Comparison of ENCODE assay signal across 12 cellular contexts in genomic region chr18:70384181-70384790, GRCh38.
DNase-seq lines count a peak whose midpoint lies in the region; FAIRE-seq and TF ChIP-seq lines count a peak whose summit lies in the region.
"Had no signal": no experiment of that assay in that cellular context is flagged by ENCODE, and none has a peak within 500 bp of the region (broad histone marks: within the 10 kb centered on the region; RNA-seq: fewer than 3 reads in every experiment).

No MANE protein-coding gene starts in this region.

- FAIRE-seq in bronchial epithelial cell (lab: Jason Lieb, UNC): no peak

- H3K4me3 Mint-ChIP-seq in neural crest cell: peak overlapping the region; percentile 2
- H3K4me3 Mint-ChIP-seq: activated naive CD8-positive, alpha-beta T cell treated with anti-CD3 and anti-CD28 coated beads, Interleukin-2, amount 10 ng/mL, durations not matched to agents 7 days and 5 days; T-helper 17 cell had no signal

- DNase-seq in EH (ENCODE audit: low read depth): peak; percentile 89
- peak; percentile 84 for DNase-seq in NCI-H1048 (lab: John Stamatoyannopoulos, UW)
- DNase-seq in bronchial epithelial cell (ENCODE audit: low read depth): peak; percentile 94
- DNase-seq in neural crest cell (ENCODE audit: low read depth, low spot score): no peak
- DNase-seq in NCI-H2171 (lab: John Stamatoyannopoulos, UW): no peak
- no peak for DNase-seq in GM19238 (ENCODE audit: insufficient read length, low spot score)
- DNase-seq in NCI-H2029 treated with DMSO at 0.1 percent for 48 hours (lab: John Stamatoyannopoulos, UW): no peak
- no peak for DNase-seq in T-helper 2 cell
- DNase-seq: activated naive CD8-positive, alpha-beta T cell treated with anti-CD3 and anti-CD28 coated beads, Interleukin-2, amount 10 ng/mL, durations not matched to agents 7 days and 5 days; NCI-H1092; T-helper 17 cell had no signal

- H3K27ac Mint-ChIP-seq in neural crest cell (ENCODE audit: unreplicated experiment): peak overlapping the region; percentile 9
- H3K27ac Mint-ChIP-seq: activated naive CD8-positive, alpha-beta T cell treated with anti-CD3 and anti-CD28 coated beads, Interleukin-2, amount 10 ng/mL, durations not matched to agents 7 days and 5 days; T-helper 17 cell had no signal

- H3K4me1 Mint-ChIP-seq in neural crest cell: peaks cover 59% of the 10 kb centered on the region
- H3K4me1 Mint-ChIP-seq: activated naive CD8-positive, alpha-beta T cell treated with anti-CD3 and anti-CD28 coated beads, Interleukin-2, amount 10 ng/mL, durations not matched to agents 7 days and 5 days had no signal

- TF ChIP-seq CTCF in bronchial epithelial cell (IDR thresholded peaks at IDR 0.05; ENCODE audit: insufficient read depth, low read length, severe bottlenecking) (no peak), neural crest cell (conservative IDR thresholded peaks at IDR 0.05) (no peak)

- no peaks in the 10 kb centered on the region for H3K27me3 Mint-ChIP-seq in neural crest cell (ENCODE audit: low read depth)
- H3K27me3 Mint-ChIP-seq: activated naive CD8-positive, alpha-beta T cell treated with anti-CD3 and anti-CD28 coated beads, Interleukin-2, amount 10 ng/mL, durations not matched to agents 7 days and 5 days had no signal

- H3K27me3 ChIP-seq in bronchial epithelial cell (ENCODE audit: control insufficient read depth, insufficient read depth, low read length): no peaks in the 10 kb centered on the region

- H3K36me3 ChIP-seq in bronchial epithelial cell (ENCODE audit: control insufficient read depth, insufficient read depth, low read length): no peaks in the 10 kb centered on the region
- H3K36me3 ChIP-seq: thoracic aorta had no signal

- no peak overlapping the region for H3K4me3 ChIP-seq in bronchial epithelial cell (ENCODE audit: low read depth, low read length)
- H3K4me3 ChIP-seq: thoracic aorta had no signal

- peaks cover 3% of the 10 kb centered on the region for H3K9me3 Mint-ChIP-seq in neural crest cell
- H3K9me3 Mint-ChIP-seq: activated naive CD8-positive, alpha-beta T cell treated with anti-CD3 and anti-CD28 coated beads, Interleukin-2, amount 10 ng/mL, durations not matched to agents 7 days and 5 days had no signal

- no peaks in the 10 kb centered on the region for H3K36me3 Mint-ChIP-seq in neural crest cell (ENCODE audit: low read depth)
- H3K36me3 Mint-ChIP-seq: activated naive CD8-positive, alpha-beta T cell treated with anti-CD3 and anti-CD28 coated beads, Interleukin-2, amount 10 ng/mL, durations not matched to agents 7 days and 5 days had no signal

Comparison
In these comparisons a context has a peak if more than half of its experiments do, and no peak if none do; other contexts are left out.
1. DNase-seq: peak in EH (single experiment), NCI-H1048 (single experiment) and bronchial epithelial cell (single experiment); none in neural crest cell (single experiment), NCI-H2171 (single experiment), GM19238 (single experiment), NCI-H2029 treated with DMSO at 0.1 percent for 48 hours (single experiment) and T-helper 2 cell (0 of 5).